ENCODE assay signal across 8 cellular contexts in genomic region chr2:96509114-96509846, GRCh38. TPM values are rescaled to one million over a fixed set of nuclear protein-coding genes. Genes with fewer than 3 reads are reported as not detected.
A peak's percentile ranks its signal among the peaks of the same experiment; 100 is the strongest.
DNase-seq lines count a peak whose midpoint lies in the region; ATAC-seq and TF ChIP-seq lines count a peak whose summit lies in the region.

No MANE protein-coding gene starts in this region.

- intact Hi-C loops in MCF 10A (cut with micrococcal nuclease): loop anchor here (1.0 to 5.0 kb wide), 6 partner anchors 46 to 372 kb away; partner anchors contain the start of genes ASTL, CIAO1, SNRNP200 and TMEM127

- no peak overlapping the region for H3K4me2 ChIP-seq in smooth muscle cell

- no peaks in the 10 kb centered on the region for H3K9me3 ChIP-seq in smooth muscle cell (replicated peaks; ENCODE audit: low read depth)

- no peaks in the 10 kb centered on the region for H4K20me1 ChIP-seq in smooth muscle cell (ENCODE audit: low read depth)

- H3K27ac ChIP-seq in smooth muscle cell (ENCODE audit: low read depth): no peak overlapping the region

- H3K4me3 Mint-ChIP-seq in MCF 10A (ENCODE audit: unreplicated experiment): no peak overlapping the region

- no peak overlapping the region for H3K27ac Mint-ChIP-seq in MCF 10A (ENCODE audit: low read depth, unreplicated experiment)

- H3K27me3 ChIP-seq in smooth muscle cell (ENCODE audit: low read depth): peaks cover 5% of the 10 kb centered on the region

- ATAC-seq in HG02623 (IDR thresholded peaks at IDR 0.05; ENCODE audit: unreplicated experiment) (peak; percentile 67), GM18907 (IDR thresholded peaks at IDR 0.05; ENCODE audit: unreplicated experiment) (no peak)

- H3K9me3 Mint-ChIP-seq in MCF 10A (ENCODE audit: unreplicated experiment): no peaks in the 10 kb centered on the region

- no peaks in the 10 kb centered on the region for H3K36me3 ChIP-seq in smooth muscle cell (ENCODE audit: low read depth)

- H3K36me3 Mint-ChIP-seq in MCF 10A (ENCODE audit: insufficient read depth, unreplicated experiment): no peaks in the 10 kb centered on the region

- POLR2A ChIA-PET in MCF 10A (lab: Yijun Ruan, JAX): interaction anchor here (0.5 to 1.4 kb wide), 6 partner anchors 28 to 243 kb away, joined by 3 to 10 read pairs (median 4); no protein-coding TSS in a partner anchor

- peaks cover 18% of the 10 kb centered on the region for H3K27me3 Mint-ChIP-seq in MCF 10A (ENCODE audit: insufficient read depth, unreplicated experiment)

- H3K9ac ChIP-seq in smooth muscle cell (ENCODE audit: low read depth): no peak overlapping the region

- no peak overlapping the region for H2AFZ ChIP-seq in smooth muscle cell (ENCODE audit: low read depth)

- DNase-seq in NCI-H1930 (lab: John Stamatoyannopoulos, UW): peak; percentile 50 to 75
- peak; percentile 83 for DNase-seq in UCSD-AML1 (lab: John Stamatoyannopoulos, UW; ENCODE audit: unreplicated experiment)
- peak; percentile 84 for DNase-seq in MCF 10A (ENCODE audit: unreplicated experiment)
- peak; percentile 91 for DNase-seq in iPS-NIHi7 (ENCODE audit: extremely low spot score)
- peak; percentile 66 for DNase-seq in smooth muscle cell (lab: John Stamatoyannopoulos, UW; ENCODE audit: unreplicated experiment)

- H3K4me1 ChIP-seq in smooth muscle cell (ENCODE audit: low read depth): no peaks in the 10 kb centered on the region

- H3K79me2 ChIP-seq in smooth muscle cell (ENCODE audit: low read depth): no peaks in the 10 kb centered on the region

- no peak overlapping the region for H3K4me3 ChIP-seq in smooth muscle cell

- 28% methylated on average over 32 of the region's 32 CpGs for WGBS in smooth muscle cell (ENCODE audit: low lambda C conversion rate)

- no peaks in the 10 kb centered on the region for H3F3A ChIP-seq in smooth muscle cell (ENCODE audit: low read depth)

- no TSS peak for BruUV-seq in MCF 10A (replicated peaks; lab: Mats Ljungman, UMichigan)

- H3K4me1 Mint-ChIP-seq in MCF 10A (ENCODE audit: insufficient read depth, unreplicated experiment): peaks cover 16% of the 10 kb centered on the region

- CTCF ChIA-PET in MCF 10A (lab: Yijun Ruan, JAX): interaction anchor here (0.6 to 13.3 kb wide), 46 partner anchors 9 to 487 kb away, joined by 3 to 360 read pairs (median 5); partner anchors contain the start of gene SNRNP200

- TF ChIP-seq CTCF in GM12872 (IDR thresholded peaks at IDR 0.05; ENCODE audit: insufficient read depth, low read depth, low read length) (peak; percentile 99), MCF 10A (IDR thresholded peaks at IDR 0.05; ENCODE audit: unreplicated experiment) (peak; percentile 97), smooth muscle cell (IDR thresholded peaks at IDR 0.05; ENCODE audit: borderline replicate concordance, insufficient read depth, poor library complexity, severe bottlenecking) (peak; percentile 95)

RNA-seq across cellular contexts. Expression of gene NEURL3, which starts 4.1 kb away (rescaled TPM):
- not detected in 2 replicates for total RNA-seq in MCF 10A (2022)
- not detected in 2 replicates for total RNA-seq in smooth muscle cell
- 0.21 TPM in 1 of 2 replicates, not detected in the other for polyA plus RNA-seq in smooth muscle cell

RNA-seq across cellular contexts. Expression of gene ARID5A, which starts 27.3 kb away (rescaled TPM):
- total RNA-seq in MCF 10A (2022) (3.0 and 3.4 TPM in 2 replicates), smooth muscle cell (11.0 and 12.1 TPM in 2 replicates)
- 20.4 and 25.6 TPM in 2 replicates for polyA plus RNA-seq in smooth muscle cell
